In the genomic region with DNA sequence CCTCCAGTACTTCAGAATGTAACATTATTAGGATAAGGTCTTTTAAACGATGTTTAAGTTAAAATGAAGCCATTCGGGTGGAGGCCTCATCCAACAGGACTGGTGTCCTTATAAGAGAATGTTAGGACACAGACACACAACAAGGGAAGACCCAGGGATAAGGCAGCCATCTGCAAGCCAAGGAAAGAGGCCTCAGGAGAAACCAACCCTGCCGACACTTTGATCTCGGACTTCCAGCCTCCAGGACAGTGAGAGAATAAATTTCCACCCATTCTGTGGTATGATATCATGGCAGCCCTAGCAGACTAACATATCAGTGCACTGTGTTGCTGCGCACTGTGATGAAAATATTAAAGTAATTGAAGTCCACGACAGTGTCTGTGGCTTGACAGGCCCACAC, we compare ENCODE assay signal across 32 cellular contexts.
"Had no signal": no experiment of that assay in that cellular context is flagged by ENCODE, and none has a peak within 500 bp of the region (broad histone marks: within the 10 kb centered on the region; RNA-seq: fewer than 3 reads in every experiment).

No MANE protein-coding gene starts in this region.

- H3K27me3 ChIP-seq: breast epithelium, cardiac muscle cell, colonic mucosa, foreskin keratinocyte, gastrocnemius medialis, heart left ventricle had no signal

- H3K4me3 ChIP-seq: breast epithelium, cardiac muscle cell, colonic mucosa, gastrocnemius medialis, heart left ventricle had no signal

- H3K27ac ChIP-seq: breast epithelium, cardiac muscle cell, colonic mucosa, foreskin keratinocyte, gastrocnemius medialis, heart left ventricle had no signal

- H3K9me3 ChIP-seq: breast epithelium, colonic mucosa, gastrocnemius medialis had no signal

- DNase-seq: activated CD4-positive, alpha-beta memory T cell treated with anti-CD3 and anti-CD28 coated beads, Interleukin-2, amount 10 ng/mL, durations not matched to agents 7 days and 5 days; activated CD4-positive, alpha-beta T cell treated with anti-CD3 and anti-CD28 coated beads for 36 hours; activated CD4-positive, alpha-beta T cell treated with anti-CD3 and anti-CD28 coated beads, Interleukin-2, amount 10 ng/mL, durations not matched to agents 24 days and 14 days; activated CD4-positive, alpha-beta T cell treated with anti-CD3 and anti-CD28 coated beads, Interleukin-2, amount 50 U/mL, for 4 hours; activated CD4-positive, CD25-positive, alpha-beta regulatory T cell; activated CD4-positive, CD25-positive, alpha-beta regulatory T cell treated with anti-CD3 and anti-CD28 coated beads, Interleukin-2, amount 50 U/mL, for 72 hours; activated CD8-positive, alpha-beta memory T cell treated with anti-CD3 and anti-CD28 coated beads, Interleukin-2, amount 50 U/mL, for 48 hours; activated gamma-delta T cell; activated naive CD4-positive, alpha-beta T cell; activated naive CD4-positive, alpha-beta T cell treated with anti-CD3 and anti-CD28 coated beads, Interleukin-2, amount 10 ng/mL, durations not matched to agents 7 days and 5 days; activated naive CD8-positive, alpha-beta T cell treated with anti-CD3 and anti-CD28 coated beads, Interleukin-2, amount 10 ng/mL, durations not matched to agents 7 days and 5 days; activated T-cell treated with anti-CD3 and anti-CD28 coated beads for 4 hours; activated T-cell treated with anti-CD3 and anti-CD28 coated beads, Interleukin-2, amount 50 U/mL, for 24 hours; activated T-cell treated with anti-CD3 and anti-CD28 coated beads, Interleukin-2, amount 50 U/mL, for 72 hours; central memory CD4-positive, alpha-beta T cell; cerebellar nuclear complex; colonic mucosa; effector CD8-positive, alpha-beta T cell; foreskin keratinocyte; gastrocnemius medialis; glutamatergic neuron; heart left ventricle; T-helper 1 cell; T-helper 17 cell; T1000 had no signal

- H3K9me3 Mint-ChIP-seq: activated CD4-positive, alpha-beta memory T cell treated with anti-CD3 and anti-CD28 coated beads, Interleukin-2, amount 10 ng/mL, durations not matched to agents 7 days and 5 days; activated CD4-positive, alpha-beta T cell treated with anti-CD3 and anti-CD28 coated beads, Interleukin-2, amount 10 ng/mL, durations not matched to agents 24 days and 14 days; activated naive CD4-positive, alpha-beta T cell treated with anti-CD3 and anti-CD28 coated beads, Interleukin-2, amount 10 ng/mL, durations not matched to agents 7 days and 5 days; activated naive CD4-positive, alpha-beta T cell treated with anti-CD3 and anti-CD28 coated beads, Interleukin-2, amount 50 U/mL, for 72 hours; activated naive CD8-positive, alpha-beta T cell treated with anti-CD3 and anti-CD28 coated beads, Interleukin-2, amount 10 ng/mL, durations not matched to agents 7 days and 5 days; activated T-cell treated with anti-CD3 and anti-CD28 coated beads, Interleukin-2, amount 50 U/mL, for 24 hours; activated T-cell treated with anti-CD3 and anti-CD28 coated beads, Interleukin-2, amount 50 U/mL, for 72 hours; T-helper 2 cell treated with Interferon-gamma antibody and Interleukin-4, amounts not matched to agents 5 μg/mL and 100 μg/mL, for 36 hours had no signal

- H3K4me3 Mint-ChIP-seq: activated CD4-positive, alpha-beta memory T cell treated with anti-CD3 and anti-CD28 coated beads, Interleukin-2, amount 10 ng/mL, durations not matched to agents 7 days and 5 days; activated CD4-positive, alpha-beta T cell treated with anti-CD3 and anti-CD28 coated beads for 36 hours; activated CD4-positive, alpha-beta T cell treated with anti-CD3 and anti-CD28 coated beads, Interleukin-2, amount 10 ng/mL, durations not matched to agents 24 days and 14 days; activated naive CD4-positive, alpha-beta T cell treated with anti-CD3 and anti-CD28 coated beads, Interleukin-2, amount 10 ng/mL, durations not matched to agents 7 days and 5 days; activated naive CD8-positive, alpha-beta T cell treated with anti-CD3 and anti-CD28 coated beads, Interleukin-2, amount 10 ng/mL, durations not matched to agents 7 days and 5 days; activated T-cell treated with anti-CD3 and anti-CD28 coated beads, Interleukin-2, amount 50 U/mL, for 24 hours; activated T-cell treated with anti-CD3 and anti-CD28 coated beads, Interleukin-2, amount 50 U/mL, for 72 hours; T-helper 17 cell; T-helper 2 cell treated with Interferon-gamma antibody and Interleukin-4, amounts not matched to agents 5 μg/mL and 100 μg/mL, for 36 hours had no signal

- H3K4me1 Mint-ChIP-seq: activated CD4-positive, alpha-beta memory T cell treated with anti-CD3 and anti-CD28 coated beads, Interleukin-2, amount 10 ng/mL, durations not matched to agents 7 days and 5 days; activated CD4-positive, alpha-beta T cell treated with anti-CD3 and anti-CD28 coated beads for 36 hours; activated CD4-positive, alpha-beta T cell treated with anti-CD3 and anti-CD28 coated beads, Interleukin-2, amount 10 ng/mL, durations not matched to agents 24 days and 14 days; activated naive CD4-positive, alpha-beta T cell treated with anti-CD3 and anti-CD28 coated beads, Interleukin-2, amount 10 ng/mL, durations not matched to agents 7 days and 5 days; activated naive CD8-positive, alpha-beta T cell treated with anti-CD3 and anti-CD28 coated beads, Interleukin-2, amount 10 ng/mL, durations not matched to agents 7 days and 5 days had no signal

- FAIRE-seq: astrocyte, endometrium had no signal

- H3K36me3 ChIP-seq: breast epithelium, cardiac muscle cell, colonic mucosa, gastrocnemius medialis, heart left ventricle had no signal

- H3K27me3 Mint-ChIP-seq: activated CD4-positive, alpha-beta memory T cell treated with anti-CD3 and anti-CD28 coated beads, Interleukin-2, amount 10 ng/mL, durations not matched to agents 7 days and 5 days; activated CD4-positive, alpha-beta T cell treated with anti-CD3 and anti-CD28 coated beads for 36 hours; activated CD4-positive, alpha-beta T cell treated with anti-CD3 and anti-CD28 coated beads, Interleukin-2, amount 10 ng/mL, durations not matched to agents 24 days and 14 days; activated naive CD4-positive, alpha-beta T cell treated with anti-CD3 and anti-CD28 coated beads, Interleukin-2, amount 10 ng/mL, durations not matched to agents 7 days and 5 days; activated T-cell treated with anti-CD3 and anti-CD28 coated beads, Interleukin-2, amount 50 U/mL, for 24 hours had no signal

- ATAC-seq: activated CD4-positive, alpha-beta T cell treated with anti-CD3 and anti-CD28 coated beads for 36 hours; activated naive CD4-positive, alpha-beta T cell treated with anti-CD3 and anti-CD28 coated beads, Interleukin-2, amount 50 U/mL, for 72 hours; activated T-cell treated with anti-CD3 and anti-CD28 coated beads, Interleukin-2, amount 50 U/mL, for 72 hours; esophagus mucosa; foreskin keratinocyte; gastrocnemius medialis; heart left ventricle; T-helper 17 cell had no signal

- H3K27ac Mint-ChIP-seq: activated CD4-positive, alpha-beta memory T cell treated with anti-CD3 and anti-CD28 coated beads, Interleukin-2, amount 10 ng/mL, durations not matched to agents 7 days and 5 days; activated CD4-positive, alpha-beta T cell treated with anti-CD3 and anti-CD28 coated beads for 36 hours; activated CD4-positive, alpha-beta T cell treated with anti-CD3 and anti-CD28 coated beads, Interleukin-2, amount 10 ng/mL, durations not matched to agents 24 days and 14 days; activated naive CD4-positive, alpha-beta T cell treated with anti-CD3 and anti-CD28 coated beads, Interleukin-2, amount 10 ng/mL, durations not matched to agents 7 days and 5 days; activated naive CD4-positive, alpha-beta T cell treated with anti-CD3 and anti-CD28 coated beads, Interleukin-2, amount 50 U/mL, for 72 hours; activated naive CD8-positive, alpha-beta T cell treated with anti-CD3 and anti-CD28 coated beads, Interleukin-2, amount 10 ng/mL, durations not matched to agents 7 days and 5 days; activated T-cell treated with anti-CD3 and anti-CD28 coated beads, Interleukin-2, amount 50 U/mL, for 24 hours; activated T-cell treated with anti-CD3 and anti-CD28 coated beads, Interleukin-2, amount 50 U/mL, for 72 hours; T-helper 17 cell; T-helper 2 cell treated with Interferon-gamma antibody and Interleukin-4, amounts not matched to agents 5 μg/mL and 100 μg/mL, for 36 hours had no signal

- H3K4me1 ChIP-seq: breast epithelium, colonic mucosa, foreskin keratinocyte had no signal

- H3K36me3 Mint-ChIP-seq: activated naive CD4-positive, alpha-beta T cell treated with anti-CD3 and anti-CD28 coated beads, Interleukin-2, amount 10 ng/mL, durations not matched to agents 7 days and 5 days; activated naive CD4-positive, alpha-beta T cell treated with anti-CD3 and anti-CD28 coated beads, Interleukin-2, amount 50 U/mL, for 72 hours; activated naive CD8-positive, alpha-beta T cell treated with anti-CD3 and anti-CD28 coated beads, Interleukin-2, amount 10 ng/mL, durations not matched to agents 7 days and 5 days had no signal
